29 cellular contexts compared by ENCODE assay signal in genomic region chr5:17288570-17288969, GRCh38.
"Had no signal": no experiment of that assay in that cellular context is flagged by ENCODE, and none has a peak within 500 bp of the region (broad histone marks: within the 10 kb centered on the region; RNA-seq: fewer than 3 reads in every experiment).

No MANE protein-coding gene starts in this region.

- FAIRE-seq: urothelium cell line had no signal

- H3K36me3 ChIP-seq: stomach, suprapubic skin, thoracic aorta, thyroid gland, tibial artery, tibial nerve, transverse colon, upper lobe of left lung, upper lobe of right lung, uterus, vagina had no signal

- H3K9me3 ChIP-seq: stomach, suprapubic skin, testis, thoracic aorta, thyroid gland, tibial artery, tibial nerve, transverse colon, upper lobe of left lung, upper lobe of right lung, uterus, vagina had no signal

- H3K4me3 ChIP-seq: stomach, suprapubic skin, testis, thoracic aorta, thyroid gland, tibial artery, tibial nerve, transverse colon, upper lobe of left lung, upper lobe of right lung, uterus, vagina had no signal

- H3K27me3 Mint-ChIP-seq: stimulated activated memory B cell treated with anti-CD40 and anti-IgM and Interleukin-4, amounts not matched to agents 10 μg/mL and 1 μg/mL and 100 μg/mL, for 72 hours; stimulated activated naive B cell treated with anti-CD40 and anti-IgM and Interleukin-4, amounts not matched to agents 10 μg/mL and 1 μg/mL and 100 μg/mL, for 72 hours; stimulated activated naive CD8-positive, alpha-beta T cell treated with anti-CD3 and anti-CD28 coated beads, Interleukin-15, amount 100 ng/mL, for 72 hours; stimulated activated naive CD8-positive, alpha-beta T cell treated with anti-CD3 and anti-CD28 coated beads, Interleukin-15, Interleukin-2, amounts not matched to agents 100 ng/mL and 50 ng/mL, for 24 hours; type B pancreatic cell had no signal

- H3K27ac Mint-ChIP-seq: stimulated activated effector memory CD8-positive, alpha-beta T cell treated with anti-CD3 and anti-CD28 coated beads, Interleukin-12 subunit alpha, Interleukin-12 subunit beta, amount 100 ng/mL, for 72 hours; stimulated activated naive B cell treated with anti-CD40 and anti-IgM and Interleukin-4, amounts not matched to agents 10 μg/mL and 1 μg/mL and 100 μg/mL, for 72 hours; stimulated activated naive CD8-positive, alpha-beta T cell treated with anti-CD3 and anti-CD28 coated beads, Interleukin-15, Interleukin-2, amounts not matched to agents 100 ng/mL and 50 ng/mL, for 24 hours; type B pancreatic cell had no signal

- H3K4me1 Mint-ChIP-seq: stimulated activated effector memory CD8-positive, alpha-beta T cell treated with anti-CD3 and anti-CD28 coated beads, Interleukin-12 subunit alpha, Interleukin-12 subunit beta, amount 100 ng/mL, for 72 hours; stimulated activated naive CD8-positive, alpha-beta T cell treated with anti-CD3 and anti-CD28 coated beads, Interleukin-15, amount 100 ng/mL, for 72 hours had no signal

- H3K36me3 Mint-ChIP-seq: stimulated activated effector memory CD8-positive, alpha-beta T cell treated with anti-CD3 and anti-CD28 coated beads, Interleukin-12 subunit alpha, Interleukin-12 subunit beta, amount 100 ng/mL, for 72 hours had no signal

- H3K4me1 ChIP-seq: stomach, suprapubic skin, testis, thyroid gland, tibial artery, tibial nerve, transverse colon, upper lobe of left lung, upper lobe of right lung, uterus, vagina had no signal

- H3K4me3 Mint-ChIP-seq: stimulated activated effector memory CD8-positive, alpha-beta T cell treated with anti-CD3 and anti-CD28 coated beads, Interleukin-12 subunit alpha, Interleukin-12 subunit beta, amount 100 ng/mL, for 72 hours; stimulated activated memory B cell treated with anti-CD40 and anti-IgM and Interleukin-4, amounts not matched to agents 10 μg/mL and 1 μg/mL and 100 μg/mL, for 72 hours; stimulated activated naive B cell treated with anti-CD40 and anti-IgM and Interleukin-4, amounts not matched to agents 10 μg/mL and 1 μg/mL and 100 μg/mL, for 72 hours; stimulated activated naive CD8-positive, alpha-beta T cell treated with anti-CD3 and anti-CD28 coated beads, Interleukin-15, amount 100 ng/mL, for 72 hours; stimulated activated naive CD8-positive, alpha-beta T cell treated with anti-CD3 and anti-CD28 coated beads, Interleukin-15, Interleukin-2, amounts not matched to agents 100 ng/mL and 50 ng/mL, for 24 hours; type B pancreatic cell had no signal

- H3K27ac ChIP-seq: stomach, suprapubic skin, testis, thoracic aorta, thyroid gland, tibial artery, tibial nerve, transverse colon, upper lobe of left lung, upper lobe of right lung, uterus, vagina had no signal

- DNase-seq: stimulated activated CD4-positive, alpha-beta T cell treated with anti-CD3 and anti-CD28 coated beads, Interleukin-2, amount 100 ng/mL, for 48 hours; stimulated activated CD4-positive, alpha-beta T cell treated with anti-CD3 and anti-CD28 coated beads, Interleukin-4, amount 100 ng/mL, for 1 hour; stimulated activated CD4-positive, alpha-beta T cell treated with anti-CD3 and anti-CD28 coated beads, Interleukin-4, amount 100 ng/mL, for 24 hours; stimulated activated CD4-positive, alpha-beta T cell treated with anti-CD3 and anti-CD28 coated beads, Interleukin-4, amount 100 ng/mL, for 4 hours; stimulated activated CD8-positive, alpha-beta memory T cell treated with anti-CD3 and anti-CD28 coated beads, Interleukin-4, amount 100 ng/mL, for 48 hours; stimulated activated naive B cell treated with anti-CD40 and anti-IgM and Interleukin-4, amounts not matched to agents 10 μg/mL and 1 μg/mL and 100 μg/mL, for 72 hours; stimulated activated naive CD4-positive, alpha-beta T cell; stimulated activated naive CD4-positive, alpha-beta T cell treated with Interleukin-2 at 50 U/mL for 16 hours; stimulated activated naive CD8-positive, alpha-beta T cell treated with anti-CD3 and anti-CD28 coated beads, Interleukin-15, amount 100 ng/mL, for 72 hours; stimulated activated naive CD8-positive, alpha-beta T cell treated with anti-CD3 and anti-CD28 coated beads, Interleukin-15, Interleukin-2, amounts not matched to agents 100 U/mL and 50 U/mL, for 24 hours; stomach; substantia nigra; testis; thyroid gland; tibial artery; transverse colon; trophoblast cell; upper lobe of left lung; upper lobe of right lung; uterus had no signal

- H3K27me3 ChIP-seq: stomach, suprapubic skin, testis, thyroid gland, tibial artery, tibial nerve, transverse colon, upper lobe of left lung, upper lobe of right lung, uterus, vagina had no signal

- ATAC-seq: stimulated activated effector memory CD8-positive, alpha-beta T cell treated with anti-CD3 and anti-CD28 coated beads, Interleukin-12 subunit alpha, Interleukin-12 subunit beta, amount 100 ng/mL, for 72 hours; stimulated activated memory B cell treated with anti-CD40 and anti-IgM and Interleukin-4, amounts not matched to agents 10 μg/mL and 1 μg/mL and 100 μg/mL, for 72 hours; stimulated activated naive B cell treated with anti-CD40 and anti-IgM and Interleukin-4, amounts not matched to agents 10 μg/mL and 1 μg/mL and 100 μg/mL, for 72 hours; stimulated activated naive CD8-positive, alpha-beta T cell treated with anti-CD3 and anti-CD28 coated beads, Interleukin-15, amount 100 ng/mL, for 72 hours; stimulated activated naive CD8-positive, alpha-beta T cell treated with anti-CD3 and anti-CD28 coated beads, Interleukin-15, Interleukin-2, amounts not matched to agents 100 U/mL and 50 U/mL, for 24 hours; upper lobe of right lung had no signal
